Comparison of ENCODE assay signal across 1 cellular context in the genomic region with DNA sequence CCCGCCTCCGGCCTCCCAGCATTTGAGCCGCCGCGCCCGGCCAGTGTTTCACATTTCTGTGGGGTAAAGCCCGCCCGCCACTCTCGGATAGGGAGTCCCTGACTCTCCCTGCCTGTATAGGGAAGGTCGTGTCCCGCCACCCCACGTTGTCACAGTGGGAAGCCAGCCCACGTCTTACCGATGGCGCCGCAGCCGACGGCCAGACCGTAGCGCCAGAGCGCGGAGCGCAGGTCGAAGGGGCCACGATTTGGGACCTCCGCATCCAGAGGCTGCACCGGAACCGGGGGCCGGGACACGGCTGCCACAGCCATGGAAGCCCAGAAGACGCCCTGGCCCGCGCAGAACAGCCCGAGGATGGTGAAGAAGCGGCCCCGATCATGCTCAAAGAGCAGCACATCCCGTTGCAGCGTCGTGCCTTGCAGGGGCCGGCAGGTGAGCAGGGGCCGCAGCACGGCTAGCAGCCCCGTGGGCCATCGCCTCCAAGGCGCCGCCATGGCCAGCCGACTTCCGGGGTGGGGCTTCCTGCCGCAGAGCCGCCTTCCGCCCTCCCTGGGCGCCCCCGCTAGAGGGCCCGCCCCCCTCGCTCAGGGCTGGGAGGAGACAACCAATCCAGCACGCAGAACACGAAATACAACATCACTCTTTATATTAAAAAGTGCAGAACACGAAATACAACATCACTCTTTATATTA.
TF ChIP-seq lines count a peak whose summit lies in the region.

A gene with protein sequence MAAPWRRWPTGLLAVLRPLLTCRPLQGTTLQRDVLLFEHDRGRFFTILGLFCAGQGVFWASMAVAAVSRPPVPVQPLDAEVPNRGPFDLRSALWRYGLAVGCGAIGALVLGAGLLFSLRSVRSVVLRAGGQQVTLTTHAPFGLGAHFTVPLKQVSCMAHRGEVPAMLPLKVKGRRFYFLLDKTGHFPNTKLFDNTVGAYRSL (minus strand): TSS at position 506 of the 692 bp plus-strand sequence. CDS start 12 bp downstream, at position 494.

TF ChIP-seq in HepG2, 621 proteins besides CTCF, POLR2A, EP300 and RAD21 (continued from another document and continues in another):
- TF ChIP-seq, protein P1, sequence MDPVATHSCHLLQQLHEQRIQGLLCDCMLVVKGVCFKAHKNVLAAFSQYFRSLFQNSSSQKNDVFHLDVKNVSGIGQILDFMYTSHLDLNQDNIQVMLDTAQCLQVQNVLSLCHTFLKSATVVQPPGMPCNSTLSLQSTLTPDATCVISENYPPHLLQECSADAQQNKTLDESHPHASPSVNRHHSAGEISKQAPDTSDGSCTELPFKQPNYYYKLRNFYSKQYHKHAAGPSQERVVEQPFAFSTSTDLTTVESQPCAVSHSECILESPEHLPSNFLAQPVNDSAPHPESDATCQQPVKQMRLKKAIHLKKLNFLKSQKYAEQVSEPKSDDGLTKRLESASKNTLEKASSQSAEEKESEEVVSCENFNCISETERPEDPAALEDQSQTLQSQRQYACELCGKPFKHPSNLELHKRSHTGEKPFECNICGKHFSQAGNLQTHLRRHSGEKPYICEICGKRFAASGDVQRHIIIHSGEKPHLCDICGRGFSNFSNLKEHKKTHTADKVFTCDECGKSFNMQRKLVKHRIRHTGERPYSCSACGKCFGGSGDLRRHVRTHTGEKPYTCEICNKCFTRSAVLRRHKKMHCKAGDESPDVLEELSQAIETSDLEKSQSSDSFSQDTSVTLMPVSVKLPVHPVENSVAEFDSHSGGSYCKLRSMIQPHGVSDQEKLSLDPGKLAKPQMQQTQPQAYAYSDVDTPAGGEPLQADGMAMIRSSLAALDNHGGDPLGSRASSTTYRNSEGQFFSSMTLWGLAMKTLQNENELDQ (CRISPR knock-in tag; IDR thresholded peaks at IDR 0.05; ENCODE audit: borderline replicate concordance), result no peak
- TF ChIP-seq GZF1 (CRISPR knock-in tag; IDR thresholded peaks at IDR 0.05) (0 out of 2 replicates have a peak, but pooled peaks have one; percentile 48), SRY (CRISPR knock-in tag; IDR thresholded peaks at IDR 0.05) (peak; percentile 77; the same call in 1 of the 2 replicates), MIER3 (CRISPR knock-in tag; IDR thresholded peaks at IDR 0.05; ENCODE audit: borderline replicate concordance) (peak; percentile 73; the same call in 1 of the 2 replicates), GATA4 (IDR thresholded peaks at IDR 0.05; ENCODE audit: borderline replicate concordance, low read depth) (peak; percentile 47; the same call in 1 of the 2 replicates), ZNF709 (CRISPR knock-in tag; IDR thresholded peaks at IDR 0.05) (no peak), ZKSCAN8 (CRISPR knock-in tag; IDR thresholded peaks at IDR 0.05; ENCODE audit: borderline replicate concordance) (peak; percentile 51; the same call in 1 of the 2 replicates), HOXA7 (CRISPR knock-in tag; IDR thresholded peaks at IDR 0.05) (no peak), IKZF1 (IDR thresholded peaks at IDR 0.05) (no peak), POLR2AphosphoS5 (IDR thresholded peaks at IDR 0.05; ENCODE audit: low read depth, low read length) (peak; percentile 90), KAT7 (CRISPR knock-in tag; IDR thresholded peaks at IDR 0.05; ENCODE audit: borderline replicate concordance) (peak; percentile 93; the same call in 1 of the 2 replicates), ZNF562 (CRISPR knock-in tag; IDR thresholded peaks at IDR 0.05; ENCODE audit: borderline replicate concordance) (no peak), SIX4 (CRISPR knock-in tag; IDR thresholded peaks at IDR 0.05) (no peak), AGO1 (IDR thresholded peaks at IDR 0.05; ENCODE audit: low read depth, low read length, poor library complexity, severe bottlenecking) (peak; percentile 95), NR2F1 (CRISPR knock-in tag; IDR thresholded peaks at IDR 0.05) (no peak), JUND (CRISPR knock-in tag; IDR thresholded peaks at IDR 0.05) (no peak), ZNF34 (CRISPR knock-in tag; IDR thresholded peaks at IDR 0.05; ENCODE audit: borderline replicate concordance) (no peak), MATR3 (CRISPR knock-in tag; IDR thresholded peaks at IDR 0.05) (no peak), SP4 (CRISPR knock-in tag; IDR thresholded peaks at IDR 0.05) (peak; percentile 73), ZNF468 (CRISPR knock-in tag; IDR thresholded peaks at IDR 0.05) (0 out of 2 replicates have a peak, but pooled peaks have one; percentile 69), PHF8 (CRISPR knock-in tag; IDR thresholded peaks at IDR 0.05) (peak; percentile 97), FOSL1 (CRISPR knock-in tag; IDR thresholded peaks at IDR 0.05; ENCODE audit: borderline replicate concordance) (no peak), ZNF446 (CRISPR knock-in tag; IDR thresholded peaks at IDR 0.05) (peak; percentile 30; the same call in 1 of the 2 replicates), ZNF879 (CRISPR knock-in tag; IDR thresholded peaks at IDR 0.05) (no peak), ZNF251 (CRISPR knock-in tag; IDR thresholded peaks at IDR 0.05) (no peak), CAMTA2 (CRISPR knock-in tag; IDR thresholded peaks at IDR 0.05; ENCODE audit: borderline replicate concordance) (no peak), JUNB (CRISPR knock-in tag; IDR thresholded peaks at IDR 0.05; ENCODE audit: borderline replicate concordance) (no peak), DR1 (CRISPR knock-in tag; IDR thresholded peaks at IDR 0.05) (no peak)
- TF ChIP-seq, protein P2, sequence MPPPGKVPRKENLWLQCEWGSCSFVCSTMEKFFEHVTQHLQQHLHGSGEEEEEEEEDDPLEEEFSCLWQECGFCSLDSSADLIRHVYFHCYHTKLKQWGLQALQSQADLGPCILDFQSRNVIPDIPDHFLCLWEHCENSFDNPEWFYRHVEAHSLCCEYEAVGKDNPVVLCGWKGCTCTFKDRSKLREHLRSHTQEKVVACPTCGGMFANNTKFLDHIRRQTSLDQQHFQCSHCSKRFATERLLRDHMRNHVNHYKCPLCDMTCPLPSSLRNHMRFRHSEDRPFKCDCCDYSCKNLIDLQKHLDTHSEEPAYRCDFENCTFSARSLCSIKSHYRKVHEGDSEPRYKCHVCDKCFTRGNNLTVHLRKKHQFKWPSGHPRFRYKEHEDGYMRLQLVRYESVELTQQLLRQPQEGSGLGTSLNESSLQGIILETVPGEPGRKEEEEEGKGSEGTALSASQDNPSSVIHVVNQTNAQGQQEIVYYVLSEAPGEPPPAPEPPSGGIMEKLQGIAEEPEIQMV (CRISPR knock-in tag; IDR thresholded peaks at IDR 0.05; ENCODE audit: low read depth), result no peak
- TF ChIP-seq, protein P3, sequence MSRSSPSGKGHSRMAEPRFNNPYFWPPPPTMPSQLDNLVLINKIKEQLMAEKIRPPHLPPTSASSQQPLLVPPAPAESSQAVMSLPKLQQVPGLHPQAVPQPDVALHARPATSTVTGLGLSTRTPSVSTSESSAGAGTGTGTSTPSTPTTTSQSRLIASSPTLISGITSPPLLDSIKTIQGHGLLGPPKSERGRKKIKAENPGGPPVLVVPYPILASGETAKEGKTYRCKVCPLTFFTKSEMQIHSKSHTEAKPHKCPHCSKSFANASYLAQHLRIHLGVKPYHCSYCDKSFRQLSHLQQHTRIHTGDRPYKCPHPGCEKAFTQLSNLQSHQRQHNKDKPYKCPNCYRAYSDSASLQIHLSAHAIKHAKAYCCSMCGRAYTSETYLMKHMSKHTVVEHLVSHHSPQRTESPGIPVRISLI (CRISPR knock-in tag; IDR thresholded peaks at IDR 0.05; ENCODE audit: borderline replicate concordance), result no peak
- TF ChIP-seq, protein P4, sequence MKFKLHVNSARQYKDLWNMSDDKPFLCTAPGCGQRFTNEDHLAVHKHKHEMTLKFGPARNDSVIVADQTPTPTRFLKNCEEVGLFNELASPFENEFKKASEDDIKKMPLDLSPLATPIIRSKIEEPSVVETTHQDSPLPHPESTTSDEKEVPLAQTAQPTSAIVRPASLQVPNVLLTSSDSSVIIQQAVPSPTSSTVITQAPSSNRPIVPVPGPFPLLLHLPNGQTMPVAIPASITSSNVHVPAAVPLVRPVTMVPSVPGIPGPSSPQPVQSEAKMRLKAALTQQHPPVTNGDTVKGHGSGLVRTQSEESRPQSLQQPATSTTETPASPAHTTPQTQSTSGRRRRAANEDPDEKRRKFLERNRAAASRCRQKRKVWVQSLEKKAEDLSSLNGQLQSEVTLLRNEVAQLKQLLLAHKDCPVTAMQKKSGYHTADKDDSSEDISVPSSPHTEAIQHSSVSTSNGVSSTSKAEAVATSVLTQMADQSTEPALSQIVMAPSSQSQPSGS (CRISPR knock-in tag; IDR thresholded peaks at IDR 0.05), result no peak
- TF ChIP-seq, protein P5, sequence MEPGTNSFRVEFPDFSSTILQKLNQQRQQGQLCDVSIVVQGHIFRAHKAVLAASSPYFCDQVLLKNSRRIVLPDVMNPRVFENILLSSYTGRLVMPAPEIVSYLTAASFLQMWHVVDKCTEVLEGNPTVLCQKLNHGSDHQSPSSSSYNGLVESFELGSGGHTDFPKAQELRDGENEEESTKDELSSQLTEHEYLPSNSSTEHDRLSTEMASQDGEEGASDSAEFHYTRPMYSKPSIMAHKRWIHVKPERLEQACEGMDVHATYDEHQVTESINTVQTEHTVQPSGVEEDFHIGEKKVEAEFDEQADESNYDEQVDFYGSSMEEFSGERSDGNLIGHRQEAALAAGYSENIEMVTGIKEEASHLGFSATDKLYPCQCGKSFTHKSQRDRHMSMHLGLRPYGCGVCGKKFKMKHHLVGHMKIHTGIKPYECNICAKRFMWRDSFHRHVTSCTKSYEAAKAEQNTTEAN (CRISPR knock-in tag; conservative IDR thresholded peaks at IDR 0.05), result no peak
- TF ChIP-seq, protein P6, sequence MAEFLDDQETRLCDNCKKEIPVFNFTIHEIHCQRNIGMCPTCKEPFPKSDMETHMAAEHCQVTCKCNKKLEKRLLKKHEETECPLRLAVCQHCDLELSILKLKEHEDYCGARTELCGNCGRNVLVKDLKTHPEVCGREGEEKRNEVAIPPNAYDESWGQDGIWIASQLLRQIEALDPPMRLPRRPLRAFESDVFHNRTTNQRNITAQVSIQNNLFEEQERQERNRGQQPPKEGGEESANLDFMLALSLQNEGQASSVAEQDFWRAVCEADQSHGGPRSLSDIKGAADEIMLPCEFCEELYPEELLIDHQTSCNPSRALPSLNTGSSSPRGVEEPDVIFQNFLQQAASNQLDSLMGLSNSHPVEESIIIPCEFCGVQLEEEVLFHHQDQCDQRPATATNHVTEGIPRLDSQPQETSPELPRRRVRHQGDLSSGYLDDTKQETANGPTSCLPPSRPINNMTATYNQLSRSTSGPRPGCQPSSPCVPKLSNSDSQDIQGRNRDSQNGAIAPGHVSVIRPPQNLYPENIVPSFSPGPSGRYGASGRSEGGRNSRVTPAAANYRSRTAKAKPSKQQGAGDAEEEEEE (CRISPR knock-in tag; IDR thresholded peaks at IDR 0.05; ENCODE audit: borderline replicate concordance), result no peak
- TF ChIP-seq, protein P7, sequence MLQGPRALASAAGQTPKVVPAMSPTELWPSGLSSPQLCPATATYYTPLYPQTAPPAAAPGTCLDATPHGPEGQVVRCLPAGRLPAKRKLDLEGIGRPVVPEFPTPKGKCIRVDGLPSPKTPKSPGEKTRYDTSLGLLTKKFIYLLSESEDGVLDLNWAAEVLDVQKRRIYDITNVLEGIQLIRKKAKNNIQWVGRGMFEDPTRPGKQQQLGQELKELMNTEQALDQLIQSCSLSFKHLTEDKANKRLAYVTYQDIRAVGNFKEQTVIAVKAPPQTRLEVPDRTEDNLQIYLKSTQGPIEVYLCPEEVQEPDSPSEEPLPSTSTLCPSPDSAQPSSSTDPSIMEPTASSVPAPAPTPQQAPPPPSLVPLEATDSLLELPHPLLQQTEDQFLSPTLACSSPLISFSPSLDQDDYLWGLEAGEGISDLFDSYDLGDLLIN (CRISPR knock-in tag; IDR thresholded peaks at IDR 0.05; ENCODE audit: borderline replicate concordance), result no peak
- TF ChIP-seq, protein P8, sequence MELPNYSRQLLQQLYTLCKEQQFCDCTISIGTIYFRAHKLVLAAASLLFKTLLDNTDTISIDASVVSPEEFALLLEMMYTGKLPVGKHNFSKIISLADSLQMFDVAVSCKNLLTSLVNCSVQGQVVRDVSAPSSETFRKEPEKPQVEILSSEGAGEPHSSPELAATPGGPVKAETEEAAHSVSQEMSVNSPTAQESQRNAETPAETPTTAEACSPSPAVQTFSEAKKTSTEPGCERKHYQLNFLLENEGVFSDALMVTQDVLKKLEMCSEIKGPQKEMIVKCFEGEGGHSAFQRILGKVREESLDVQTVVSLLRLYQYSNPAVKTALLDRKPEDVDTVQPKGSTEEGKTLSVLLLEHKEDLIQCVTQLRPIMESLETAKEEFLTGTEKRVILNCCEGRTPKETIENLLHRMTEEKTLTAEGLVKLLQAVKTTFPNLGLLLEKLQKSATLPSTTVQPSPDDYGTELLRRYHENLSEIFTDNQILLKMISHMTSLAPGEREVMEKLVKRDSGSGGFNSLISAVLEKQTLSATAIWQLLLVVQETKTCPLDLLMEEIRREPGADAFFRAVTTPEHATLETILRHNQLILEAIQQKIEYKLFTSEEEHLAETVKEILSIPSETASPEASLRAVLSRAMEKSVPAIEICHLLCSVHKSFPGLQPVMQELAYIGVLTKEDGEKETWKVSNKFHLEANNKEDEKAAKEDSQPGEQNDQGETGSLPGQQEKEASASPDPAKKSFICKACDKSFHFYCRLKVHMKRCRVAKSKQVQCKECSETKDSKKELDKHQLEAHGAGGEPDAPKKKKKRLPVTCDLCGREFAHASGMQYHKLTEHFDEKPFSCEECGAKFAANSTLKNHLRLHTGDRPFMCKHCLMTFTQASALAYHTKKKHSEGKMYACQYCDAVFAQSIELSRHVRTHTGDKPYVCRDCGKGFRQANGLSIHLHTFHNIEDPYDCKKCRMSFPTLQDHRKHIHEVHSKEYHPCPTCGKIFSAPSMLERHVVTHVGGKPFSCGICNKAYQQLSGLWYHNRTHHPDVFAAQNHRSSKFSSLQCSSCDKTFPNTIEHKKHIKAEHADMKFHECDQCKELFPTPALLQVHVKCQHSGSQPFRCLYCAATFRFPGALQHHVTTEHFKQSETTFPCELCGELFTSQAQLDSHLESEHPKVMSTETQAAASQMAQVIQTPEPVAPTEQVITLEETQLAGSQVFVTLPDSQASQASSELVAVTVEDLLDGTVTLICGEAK (IDR thresholded peaks at IDR 0.05), result peak; percentile 18; the same call in 1 of the 2 replicates
- TF ChIP-seq, protein P8 (CRISPR knock-in tag; IDR thresholded peaks at IDR 0.05), result peak; percentile 76; the same call in 1 of the 2 replicates
